19 cellular contexts compared by ENCODE assay signal in the genomic region with DNA sequence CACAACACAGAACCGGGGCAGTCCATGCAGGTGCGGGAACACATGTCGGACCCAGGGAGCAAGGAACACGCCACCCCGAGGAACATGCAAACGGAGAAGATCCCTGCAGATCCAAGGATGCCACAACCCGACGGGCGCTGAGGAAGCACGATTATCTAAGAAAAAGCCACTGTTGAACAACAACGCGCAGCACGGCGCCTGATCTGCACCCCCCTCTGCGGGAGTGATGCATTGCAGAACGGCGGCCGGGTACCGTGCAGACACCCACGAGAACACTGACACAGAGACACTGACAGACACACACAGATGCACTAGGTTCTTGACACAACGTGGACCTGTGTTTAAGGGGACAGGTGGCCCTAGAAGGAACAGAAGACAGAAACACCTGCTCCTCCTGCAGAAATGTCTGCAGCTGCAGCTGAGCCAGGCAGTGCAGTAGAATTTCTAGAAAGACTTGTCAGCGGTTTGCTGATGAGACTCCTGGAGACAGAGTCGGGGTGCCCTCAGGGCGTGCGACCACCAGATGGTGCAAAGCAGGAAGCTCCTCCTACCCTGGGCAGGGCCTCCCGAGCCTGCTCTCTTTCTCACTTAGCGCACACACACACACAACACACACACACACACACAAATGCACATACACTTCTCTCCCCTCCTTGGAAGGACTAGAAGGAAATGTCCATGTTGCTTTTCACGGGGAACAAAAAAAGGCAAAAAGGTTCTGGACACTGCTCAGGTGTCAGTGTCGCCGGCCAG. TPM values are rescaled to one million over a fixed set of nuclear protein-coding genes. Genes with fewer than 3 reads are reported as not detected.
DNase-seq lines count a peak whose midpoint lies in the region; ATAC-seq and TF ChIP-seq lines count a peak whose summit lies in the region.
"Had no signal": no experiment of that assay in that cellular context is flagged by ENCODE, and none has a peak within 500 bp of the region (broad histone marks: within the 10 kb centered on the region; RNA-seq: fewer than 3 reads in every experiment).

No MANE protein-coding gene starts in this region.

- H3K27ac Mint-ChIP-seq in activated CD8-positive, alpha-beta T cell treated with anti-CD3 and anti-CD28 coated beads, Interleukin-2, amount 10 ng/mL, durations not matched to agents 7 days and 5 days = no peak overlapping the region
- H3K27ac Mint-ChIP-seq: CD8-positive, alpha-beta memory T cell; H9; T-helper 1 cell treated with Interleukin-12 subunit alpha and Interleukin-12 subunit beta and Interleukin-4 antibody, amounts not matched to agents 30 μg/mL and 1 μg/mL, for 36 hours had no signal

- H3K14ac ChIP-seq in IMR-90 (replicated peaks; ENCODE audit: low read depth, low read length) = no peak overlapping the region

- ATAC-seq in IMR-90 (ENCODE audit: low read depth) (no peak), GM19023 (IDR thresholded peaks at IDR 0.05; ENCODE audit: unreplicated experiment) (no peak)
- ATAC-seq in activated CD8-positive, alpha-beta T cell treated with anti-CD3 and anti-CD28 coated beads, Interleukin-2, amount 10 ng/mL, durations not matched to agents 7 days and 5 days = no peak
- ATAC-seq: Panc1 had no signal

- H3K79me1 ChIP-seq in IMR-90 (ENCODE audit: low read depth in 1 of 2, low read length in 2 of 2) = peaks cover 0 to 9% of the 10 kb centered on the region in 2 experiments; a peak in 1 of 4 replicates

- H3K27me3 ChIP-seq in IMR-90 (ENCODE audit: control insufficient read depth, insufficient read depth, low read length) (peaks cover under 1% of the 10 kb centered on the region; the same call in 1 of the 2 replicates), smooth muscle cell (ENCODE audit: low read depth) (peaks cover 93% of the 10 kb centered on the region)

- H3K4me2 ChIP-seq in IMR-90 (ENCODE audit: low read depth, low read length) (no peak overlapping the region), smooth muscle cell (no peak overlapping the region)

- no peak overlapping the region for H3K4ac ChIP-seq in IMR-90 (ENCODE audit: low read depth, low read length)

- H3K27me3 Mint-ChIP-seq in activated CD8-positive, alpha-beta T cell treated with anti-CD3 and anti-CD28 coated beads, Interleukin-2, amount 10 ng/mL, durations not matched to agents 7 days and 5 days (ENCODE audit: low read depth) = peaks cover 36% of the 10 kb centered on the region

- BruUV-seq in IMR-90 (replicated peaks; lab: Mats Ljungman, UMichigan) = no TSS peak

- TF ChIP-seq RAD21 in IMR-90 (IDR thresholded peaks at IDR 0.05; ENCODE audit: low read length) = no peak

- CTCF ChIA-PET in IMR-90 (lab: Yijun Ruan, JAX) = no interaction called here
- CTCF ChIA-PET in activated CD8-positive, alpha-beta T cell treated with anti-CD3 and anti-CD28 coated beads, Interleukin-2, amount 10 ng/mL, durations not matched to agents 7 days and 5 days (lab: Charles Lee) = no interaction called here

- no peak overlapping the region for H3K4me3 ChIP-seq in IMR-90 (ENCODE audit: insufficient read depth, low read depth, low read length)
- H3K4me3 ChIP-seq in smooth muscle cell = no peak overlapping the region

- H3K27ac ChIP-seq in IMR-90 (ENCODE audit: insufficient read depth, low read length) = no peak overlapping the region
- peak overlapping the region; percentile 57 for H3K27ac ChIP-seq in angular gyrus (ENCODE audit: low read depth, low read length)
- no peak overlapping the region for H3K27ac ChIP-seq in smooth muscle cell (ENCODE audit: low read depth)
- H3K27ac ChIP-seq: 22Rv1, HL-60 had no signal

- no peak overlapping the region for H4K91ac ChIP-seq in IMR-90 (ENCODE audit: insufficient read depth, low read depth, low read length)

- peak overlapping the region; percentile 26 for H2AFZ ChIP-seq in IMR-90 (replicated peaks; ENCODE audit: low read length, poor library complexity)
- no peak overlapping the region for H2AFZ ChIP-seq in smooth muscle cell (ENCODE audit: low read depth)

- no peak overlapping the region for H3K23ac ChIP-seq in IMR-90 (ENCODE audit: low read depth, low read length)

- H3K36me3 Mint-ChIP-seq in activated CD8-positive, alpha-beta T cell treated with anti-CD3 and anti-CD28 coated beads, Interleukin-2, amount 10 ng/mL, durations not matched to agents 7 days and 5 days (ENCODE audit: low read depth) = peaks cover 7% of the 10 kb centered on the region
- H3K36me3 Mint-ChIP-seq: CD8-positive, alpha-beta memory T cell had no signal

- H4K20me1 ChIP-seq in IMR-90 (ENCODE audit: insufficient read depth, low read length) (peaks cover 32% of the 10 kb centered on the region), smooth muscle cell (ENCODE audit: low read depth) (no peaks in the 10 kb centered on the region)

- TF ChIP-seq CTCF in IMR-90 (conservative IDR thresholded peaks at IDR 0.05; ENCODE audit: low read depth, low read length) (no peak), smooth muscle cell (IDR thresholded peaks at IDR 0.05; ENCODE audit: borderline replicate concordance, insufficient read depth, poor library complexity, severe bottlenecking) (no peak)

- peaks cover 2% of the 10 kb centered on the region; the same call in 1 of the 2 replicates for H3K9me1 ChIP-seq in IMR-90 (ENCODE audit: insufficient read depth, low read length)

- no peaks in the 10 kb centered on the region for H3K79me2 ChIP-seq in smooth muscle cell (ENCODE audit: low read depth)

- H3F3A ChIP-seq in smooth muscle cell (ENCODE audit: low read depth) = no peaks in the 10 kb centered on the region

- TF ChIP-seq POLR2A in IMR-90 (IDR thresholded peaks at IDR 0.05; ENCODE audit: low read depth, low read length) = no peak

- no peak overlapping the region for H2AK9ac ChIP-seq in IMR-90 (replicated peaks; ENCODE audit: low read depth, low read length, poor library complexity)

- H3K4me1 Mint-ChIP-seq in activated CD8-positive, alpha-beta T cell treated with anti-CD3 and anti-CD28 coated beads, Interleukin-2, amount 10 ng/mL, durations not matched to agents 7 days and 5 days (ENCODE audit: low read depth) = peaks cover 10% of the 10 kb centered on the region

- no peak overlapping the region for H2AK5ac ChIP-seq in IMR-90 (ENCODE audit: low read depth, low read length)

- no peaks in the 10 kb centered on the region for H3K9me3 ChIP-seq in IMR-90 (ENCODE audit: control insufficient read depth, insufficient read depth, low read length)
- no peaks in the 10 kb centered on the region for H3K9me3 ChIP-seq in smooth muscle cell (replicated peaks; ENCODE audit: low read depth)
- H3K9me3 ChIP-seq: BE2C had no signal

- dilution Hi-C loops in IMR-90 (cut with HindIII; ENCODE audit: low sequenced_read_pairs, unreplicated experiment) = no loop called here

- intact Hi-C loops in IMR-90 (cut with micrococcal nuclease) = no loop called here

- no peak overlapping the region for H3K56ac ChIP-seq in IMR-90 (ENCODE audit: extremely low read depth, insufficient read depth, low read length)

- H3K4me3 Mint-ChIP-seq in activated CD8-positive, alpha-beta T cell treated with anti-CD3 and anti-CD28 coated beads, Interleukin-2, amount 10 ng/mL, durations not matched to agents 7 days and 5 days = no peak overlapping the region
- H3K4me3 Mint-ChIP-seq: H9; T-helper 1 cell treated with Interleukin-12 subunit alpha and Interleukin-12 subunit beta and Interleukin-4 antibody, amounts not matched to agents 30 μg/mL and 1 μg/mL, for 36 hours had no signal

- H3K36me3 ChIP-seq in IMR-90 (ENCODE audit: control insufficient read depth, insufficient read depth, low read length) (peaks cover 6% of the 10 kb centered on the region; the same call in 1 of the 2 replicates), smooth muscle cell (ENCODE audit: low read depth) (no peaks in the 10 kb centered on the region)
- H3K36me3 ChIP-seq: BE2C had no signal

- no peak overlapping the region for H2BK15ac ChIP-seq in IMR-90 (ENCODE audit: low read depth, low read length)

- no peak overlapping the region for H4K5ac ChIP-seq in IMR-90 (ENCODE audit: low read depth, low read length)

- no peaks in the 10 kb centered on the region for H3K9me3 Mint-ChIP-seq in activated CD8-positive, alpha-beta T cell treated with anti-CD3 and anti-CD28 coated beads, Interleukin-2, amount 10 ng/mL, durations not matched to agents 7 days and 5 days (ENCODE audit: insufficient read depth)
- H3K9me3 Mint-ChIP-seq: CD8-positive, alpha-beta memory T cell; H9; T-helper 1 cell treated with Interleukin-12 subunit alpha and Interleukin-12 subunit beta and Interleukin-4 antibody, amounts not matched to agents 30 μg/mL and 1 μg/mL, for 36 hours had no signal

- H3K9ac ChIP-seq in IMR-90 (ENCODE audit: low read depth, low read length) (no peak overlapping the region), smooth muscle cell (ENCODE audit: low read depth) (no peak overlapping the region)

- DNase-seq in DMS53 (lab: John Stamatoyannopoulos, UW) (peak; percentile 36), DMS53 treated with DMSO at 0.1 percent for 48 hours (lab: John Stamatoyannopoulos, UW; ENCODE audit: unreplicated experiment) (no peak), IMR-90 (no peak), occipital lobe (lab: John Stamatoyannopoulos, UW) (peak; percentile 31), smooth muscle cell (lab: John Stamatoyannopoulos, UW; ENCODE audit: unreplicated experiment) (no peak)
- DNase-seq in activated CD8-positive, alpha-beta T cell treated with anti-CD3 and anti-CD28 coated beads, Interleukin-2, amount 10 ng/mL, durations not matched to agents 7 days and 5 days = no peak
- DNase-seq: BE2C; CD8-positive, alpha-beta memory T cell; GF-D8; NCI-H187 treated with DMSO at 0.1 percent for 48 hours; NCI-H774; SHP77 treated with DMSO at 0.1 percent for 48 hours had no signal

- POLR2A ChIA-PET in IMR-90 (lab: Charles Lee; ENCODE audit: unreplicated experiment) = no interaction called here
- POLR2A ChIA-PET in activated CD8-positive, alpha-beta T cell treated with anti-CD3 and anti-CD28 coated beads, Interleukin-2, amount 10 ng/mL, durations not matched to agents 7 days and 5 days (lab: Charles Lee) = interaction anchor here (1.2 kb wide), 1 partner anchor 14 kb away, joined by 5 read pairs; no protein-coding TSS in a partner anchor

- H2BK5ac ChIP-seq in IMR-90 (ENCODE audit: low read depth, low read length, poor library complexity, severe bottlenecking) = no peak overlapping the region

- 89% methylated on average over 21 of the region's 30 CpGs; no CpG with 5 or more reads in 1 of the 2 experiments for WGBS in IMR-90 (ENCODE audit: extremely low coverage in 2 of 2, insufficient read length in 1 of 2), 2 experiments
- 85% methylated on average over 30 of the region's 30 CpGs for WGBS in smooth muscle cell (ENCODE audit: low lambda C conversion rate)

- no peak overlapping the region for H3K18ac ChIP-seq in IMR-90 (ENCODE audit: low read depth, low read length)

- H2BK120ac ChIP-seq in IMR-90 (ENCODE audit: low read depth, low read length) = no peak overlapping the region

- no peak overlapping the region for H4K8ac ChIP-seq in IMR-90 (ENCODE audit: low read depth in 2 of 2, low read length in 2 of 2)

- H2BK20ac ChIP-seq in IMR-90 (ENCODE audit: low read depth, low read length) = no peak overlapping the region

- in situ Hi-C loops in IMR-90 (cut with MboI; ENCODE audit: low sequenced_read_pairs) = no loop called here

- H3K4me1 ChIP-seq in IMR-90 (ENCODE audit: control insufficient read depth, insufficient read depth, low read length) = no peaks in the 10 kb centered on the region
- no peaks in the 10 kb centered on the region for H3K4me1 ChIP-seq in smooth muscle cell (ENCODE audit: low read depth)
- H3K4me1 ChIP-seq: BE2C had no signal

RNA-seq across cellular contexts. Expression of a gene that starts 7.5 kb away (rescaled TPM):
- 20.8 and 23.3 TPM in 2 replicates for total RNA-seq in IMR-90 (2012; rRNA removed)
- 39.5 and 47.0 TPM in 2 replicates for polyA plus RNA-seq in IMR-90 (2012; rRNA removed)
- polyA plus RNA-seq in IMR-90 (2012; cell fraction: cytosol; rRNA removed) = 40.9 and 41.7 TPM in 2 replicates
- polyA plus RNA-seq in IMR-90 (2012; cell fraction: nucleus; rRNA removed; ENCODE audit: low replicate concordance) = 52.2 and 63.8 TPM in 2 replicates
- total RNA-seq in occipital lobe = 19.3 TPM
- 1.8 and 3.9 TPM in 2 replicates for total RNA-seq in smooth muscle cell
- polyA plus RNA-seq in smooth muscle cell = 5.9 and 7.6 TPM in 2 replicates
- 10 to 100 TPM; 16.7 to 18.9 TPM for total RNA-seq in activated CD8-positive, alpha-beta T cell treated with anti-CD3 and anti-CD28 coated beads, Interleukin-2, amount 10 ng/mL, durations not matched to agents 7 days and 5 days
- polyA plus RNA-seq: CD8-positive, alpha-beta memory T cell had no signal

RNA-seq across cellular contexts. Expression of a gene that starts 54.0 kb away (rescaled TPM):
- 9.4 and 15.1 TPM in 2 replicates for total RNA-seq in IMR-90 (2012; rRNA removed)
- 30.3 and 33.4 TPM in 2 replicates for polyA plus RNA-seq in IMR-90 (2012; rRNA removed)
- polyA plus RNA-seq in IMR-90 (2012; cell fraction: cytosol; rRNA removed) = 42.5 and 47.9 TPM in 2 replicates
- 50.0 and 67.2 TPM in 2 replicates for polyA plus RNA-seq in IMR-90 (2012; cell fraction: nucleus; rRNA removed; ENCODE audit: low replicate concordance)
- 11.5 TPM for total RNA-seq in occipital lobe
- total RNA-seq in smooth muscle cell = 22.2 and 31.6 TPM in 2 replicates
- polyA plus RNA-seq in smooth muscle cell = 59.7 and 61.7 TPM in 2 replicates
- total RNA-seq in activated CD8-positive, alpha-beta T cell treated with anti-CD3 and anti-CD28 coated beads, Interleukin-2, amount 10 ng/mL, durations not matched to agents 7 days and 5 days = 10 to 100 TPM; 15.7 to 18.7 TPM

Comparison
In these comparisons a context has a peak if more than half of its experiments do, and no peak if none do; other contexts are left out.
1. DNase-seq: peak in DMS53 (single experiment) and occipital lobe (single experiment); none in DMS53 treated with DMSO at 0.1 percent for 48 hours (single experiment), IMR-90 (single experiment), smooth muscle cell (single experiment) and activated CD8-positive, alpha-beta T cell treated with anti-CD3 and anti-CD28 coated beads, Interleukin-2, amount 10 ng/mL, durations not matched to agents 7 days and 5 days (single experiment).